18 cellular contexts compared by ENCODE assay signal in the genomic region with DNA sequence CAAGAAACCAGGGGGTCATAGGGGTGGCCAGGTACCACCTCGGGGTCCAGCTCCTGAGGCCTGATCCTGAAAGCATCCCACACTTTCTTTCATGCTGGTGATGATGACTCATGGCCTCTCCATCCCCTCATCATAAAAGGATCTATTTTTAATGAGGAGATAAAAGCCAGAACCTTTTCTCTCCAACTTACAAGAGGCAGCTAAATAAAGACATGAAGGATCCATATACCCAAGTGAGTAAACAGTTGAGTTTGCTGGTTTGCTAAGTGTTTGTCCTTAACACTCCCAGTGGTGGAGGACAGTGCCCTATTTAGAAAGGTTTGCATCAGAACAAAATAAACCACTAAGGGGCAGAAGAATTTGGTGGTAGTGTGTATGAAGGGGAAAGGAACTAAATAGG.
DNase-seq lines count a peak whose midpoint lies in the region; FAIRE-seq and TF ChIP-seq lines count a peak whose summit lies in the region.
"Had no signal": no experiment of that assay in that cellular context is flagged by ENCODE, and none has a peak within 500 bp of the region (broad histone marks: within the 10 kb centered on the region; RNA-seq: fewer than 3 reads in every experiment).

No MANE protein-coding gene starts in this region.

- intact Hi-C loops in endothelial cell of umbilical vein (cut with micrococcal nuclease), result no loop called here

- H3K27ac ChIP-seq in endothelial cell of umbilical vein (ENCODE audit: insufficient read depth, low read depth, low read length) (no peak overlapping the region), right atrium auricular region (peak overlapping the region; percentile 81 to 94), SK-N-SH (ENCODE audit: low read depth in 2 of 2, low read length in 1 of 2) (no peak overlapping the region)
- H3K27ac ChIP-seq: SJSA1 had no signal

- H2AFZ ChIP-seq in endothelial cell of umbilical vein (ENCODE audit: low read depth, low read length) (no peak overlapping the region), SK-N-SH (ENCODE audit: low read depth) (no peak overlapping the region)

- WGBS in SK-N-SH (ENCODE audit: low lambda C conversion rate), result 8% methylated on average over 1 of the region's 1 CpG

- FAIRE-seq in endothelial cell of umbilical vein (lab: Jason Lieb, UNC), result no peak
- FAIRE-seq: HTR-8/SVneo had no signal

- H3K36me3 ChIP-seq in endothelial cell of umbilical vein (ENCODE audit: control insufficient read depth in 2 of 2, extremely low read depth in 1 of 2, insufficient read depth in 2 of 2, low read length in 2 of 2) (no peaks in the 10 kb centered on the region), right atrium auricular region (no peaks in the 10 kb centered on the region), SK-N-SH (replicated peaks in 1 of 2; ENCODE audit: control insufficient read depth in 1 of 2, insufficient read depth in 2 of 2, low read length in 1 of 2) (no peaks in the 10 kb centered on the region)
- H3K36me3 ChIP-seq: SJSA1 had no signal

- no TSS peak for BruUV-seq in endothelial cell of umbilical vein (replicated peaks; lab: Mats Ljungman, UMichigan)

- H3K4me2 ChIP-seq in endothelial cell of umbilical vein (ENCODE audit: insufficient read depth, low read length), result no peak overlapping the region
- H3K4me2 ChIP-seq in SK-N-SH, result no peak overlapping the region

- no peaks in the 10 kb centered on the region for H3K79me2 ChIP-seq in endothelial cell of umbilical vein (ENCODE audit: control insufficient read depth, insufficient read depth, low read length)
- no peaks in the 10 kb centered on the region for H3K79me2 ChIP-seq in SK-N-SH (ENCODE audit: insufficient read depth)

- CTCF ChIA-PET in endothelial cell of umbilical vein (lab: Charles Lee) (interaction anchor here (0.7 kb wide), 1 partner anchor 17 kb away, joined by 3 read pairs; no protein-coding TSS in a partner anchor), SK-N-SH (lab: Yijun Ruan, JAX) (interaction anchor here (0.7 kb wide), 1 partner anchor 15 kb away, joined by 3 read pairs; no protein-coding TSS in a partner anchor)

- H3K9ac ChIP-seq in endothelial cell of umbilical vein (replicated peaks; ENCODE audit: extremely low read depth, insufficient read depth, low read length) (no peak overlapping the region), SK-N-SH (no peak overlapping the region)

- H4K20me1 ChIP-seq in endothelial cell of umbilical vein (replicated peaks; ENCODE audit: control insufficient read depth, extremely low read depth, insufficient read depth, low read length) (no peaks in the 10 kb centered on the region), SK-N-SH (ENCODE audit: insufficient read depth) (no peaks in the 10 kb centered on the region)

- H3K4me3 ChIP-seq in endothelial cell of umbilical vein (replicated peaks in 1 of 3; ENCODE audit: insufficient read depth in 1 of 3, low read depth in 1 of 3, low read length in 3 of 3) (no peak overlapping the region), right atrium auricular region (peak overlapping the region; percentile 17 to 23), SK-N-SH (ENCODE audit: low read depth in 2 of 2, low read length in 1 of 2) (no peak overlapping the region)
- H3K4me3 ChIP-seq: SJSA1 had no signal

- H3K27me3 ChIP-seq in endothelial cell of umbilical vein (ENCODE audit: control insufficient read depth in 2 of 2, insufficient read depth in 2 of 2, low read length in 2 of 2) (no peaks in the 10 kb centered on the region), right atrium auricular region (no peaks in the 10 kb centered on the region), SK-N-SH (ENCODE audit: insufficient read depth) (no peaks in the 10 kb centered on the region)
- H3K27me3 ChIP-seq: SJSA1 had no signal

- no peak for TF ChIP-seq RAD21 in SK-N-SH (IDR thresholded peaks at IDR 0.05; ENCODE audit: low read length)

- H3K9me1 ChIP-seq in endothelial cell of umbilical vein (replicated peaks; ENCODE audit: control insufficient read depth, extremely low read depth, insufficient read depth, low read length), result no peaks in the 10 kb centered on the region

- H3F3A ChIP-seq in SK-N-SH (replicated peaks; ENCODE audit: insufficient read depth), result no peaks in the 10 kb centered on the region

- no peak for TF ChIP-seq POLR2A in endothelial cell of umbilical vein (IDR thresholded peaks at IDR 0.05; ENCODE audit: low read depth, low read length)

- TF ChIP-seq EP300 in SK-N-SH (IDR thresholded peaks at IDR 0.05; ENCODE audit: borderline replicate concordance in 1 of 2, low read depth in 1 of 2, low read length in 1 of 2), result no peak

- TF ChIP-seq CTCF in endothelial cell of umbilical vein (IDR thresholded peaks at IDR 0.05; ENCODE audit: extremely low read depth in 1 of 2, insufficient read depth in 1 of 2, low read depth in 1 of 2, low read length in 2 of 2), result no peak
- no peak for TF ChIP-seq CTCF in right atrium auricular region (IDR thresholded peaks at IDR 0.05)
- TF ChIP-seq CTCF in SK-N-SH (IDR thresholded peaks at IDR 0.05), result no peak

- dilution Hi-C loops in endothelial cell of umbilical vein (cut with MboI; ENCODE audit: extremely low pct_ligation_motif_present, low sequenced_read_pairs), result no loop called here

- H3K4me1 ChIP-seq in endothelial cell of umbilical vein (ENCODE audit: control insufficient read depth, extremely low read depth, insufficient read depth, low read length) (peaks cover 22% of the 10 kb centered on the region), right atrium auricular region (peaks cover 0 to 9% of the 10 kb centered on the region in 2 donors), SK-N-SH (ENCODE audit: control insufficient read depth in 1 of 2, insufficient read depth in 2 of 2, low read depth in 1 of 2, low read length in 1 of 2) (no peaks in the 10 kb centered on the region)
- H3K4me1 ChIP-seq: SJSA1 had no signal

- H3K9me3 ChIP-seq in endothelial cell of umbilical vein (replicated peaks; ENCODE audit: control insufficient read depth, insufficient read depth, low read length) (no peaks in the 10 kb centered on the region), right atrium auricular region (no peaks in the 10 kb centered on the region), SK-N-SH (no peaks in the 10 kb centered on the region)
- H3K9me3 ChIP-seq: SJSA1 had no signal

- H3K9me2 ChIP-seq in SK-N-SH, result no peaks in the 10 kb centered on the region

- POLR2A ChIA-PET in endothelial cell of umbilical vein (lab: Charles Lee), result no interaction called here
- POLR2A ChIA-PET in SK-N-SH (lab: Yijun Ruan, JAX), result no interaction called here

- DNase-seq in A172 (ENCODE audit: low spot score) (peak; percentile 5), DMS153 treated with DMSO at 0.1 percent for 48 hours (lab: John Stamatoyannopoulos, UW; ENCODE audit: unreplicated experiment) (peak; percentile 38), endothelial cell of umbilical vein (ENCODE audit: low read depth, low spot score) (no peak), right atrium auricular region (ENCODE audit: low spot score) (no peak), SK-N-SH (no peak), GM03348 (ENCODE audit: low spot score) (no peak), NCI-H187 (lab: John Stamatoyannopoulos, UW) (no peak)
- DNase-seq: CD4-positive, alpha-beta T cell; COR-L47; DMS 273 treated with DMSO at 0.1 percent for 48 hours; NCI-H1048; NCI-H1417 treated with DMSO at 0.1 percent for 48 hours; NCI-H187 treated with DMSO at 0.1 percent for 48 hours; NCI-H226; NCI-H524 treated with DMSO at 0.1 percent for 48 hours; NCI-H82 had no signal

TF ChIP-seq in endothelial cell of umbilical vein, 7 proteins besides CTCF, POLR2A, EP300 and RAD21:
- TF ChIP-seq FOS (IDR thresholded peaks at IDR 0.05; ENCODE audit: borderline replicate concordance, insufficient read depth, low read length) (peak; percentile 33), GATA2 (IDR thresholded peaks at IDR 0.05; ENCODE audit: insufficient read depth, insufficient read length, low read depth, low read length) (no peak)

TF ChIP-seq in SK-N-SH, 30 proteins besides CTCF, POLR2A, EP300 and RAD21:
- TF ChIP-seq, protein P1, sequence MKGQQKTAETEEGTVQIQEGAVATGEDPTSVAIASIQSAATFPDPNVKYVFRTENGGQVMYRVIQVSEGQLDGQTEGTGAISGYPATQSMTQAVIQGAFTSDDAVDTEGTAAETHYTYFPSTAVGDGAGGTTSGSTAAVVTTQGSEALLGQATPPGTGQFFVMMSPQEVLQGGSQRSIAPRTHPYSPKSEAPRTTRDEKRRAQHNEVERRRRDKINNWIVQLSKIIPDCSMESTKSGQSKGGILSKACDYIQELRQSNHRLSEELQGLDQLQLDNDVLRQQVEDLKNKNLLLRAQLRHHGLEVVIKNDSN (IDR thresholded peaks at IDR 0.05; ENCODE audit: borderline replicate concordance, low read depth), result no peak
- TF ChIP-seq FOXM1 (IDR thresholded peaks at IDR 0.05; ENCODE audit: low read depth), result no peak
- TF ChIP-seq MEF2A (IDR thresholded peaks at IDR 0.05; ENCODE audit: borderline replicate concordance, low read depth), result no peak
- no peak for TF ChIP-seq FOXJ3 (CRISPR knock-in tag; IDR thresholded peaks at IDR 0.05)
- TF ChIP-seq TEAD4 (IDR thresholded peaks at IDR 0.05; ENCODE audit: borderline replicate concordance, insufficient read depth), result no peak
- no peak for TF ChIP-seq POLR2AphosphoS5 (IDR thresholded peaks at IDR 0.05; ENCODE audit: low read depth, low read length)
- TF ChIP-seq TCF12 (IDR thresholded peaks at IDR 0.05), result no peak
- no peak for TF ChIP-seq RXRA (IDR thresholded peaks at IDR 0.05; ENCODE audit: borderline replicate concordance, low read depth)
- TF ChIP-seq GABPA (IDR thresholded peaks at IDR 0.05; ENCODE audit: low read depth), result no peak
- TF ChIP-seq, protein P2, sequence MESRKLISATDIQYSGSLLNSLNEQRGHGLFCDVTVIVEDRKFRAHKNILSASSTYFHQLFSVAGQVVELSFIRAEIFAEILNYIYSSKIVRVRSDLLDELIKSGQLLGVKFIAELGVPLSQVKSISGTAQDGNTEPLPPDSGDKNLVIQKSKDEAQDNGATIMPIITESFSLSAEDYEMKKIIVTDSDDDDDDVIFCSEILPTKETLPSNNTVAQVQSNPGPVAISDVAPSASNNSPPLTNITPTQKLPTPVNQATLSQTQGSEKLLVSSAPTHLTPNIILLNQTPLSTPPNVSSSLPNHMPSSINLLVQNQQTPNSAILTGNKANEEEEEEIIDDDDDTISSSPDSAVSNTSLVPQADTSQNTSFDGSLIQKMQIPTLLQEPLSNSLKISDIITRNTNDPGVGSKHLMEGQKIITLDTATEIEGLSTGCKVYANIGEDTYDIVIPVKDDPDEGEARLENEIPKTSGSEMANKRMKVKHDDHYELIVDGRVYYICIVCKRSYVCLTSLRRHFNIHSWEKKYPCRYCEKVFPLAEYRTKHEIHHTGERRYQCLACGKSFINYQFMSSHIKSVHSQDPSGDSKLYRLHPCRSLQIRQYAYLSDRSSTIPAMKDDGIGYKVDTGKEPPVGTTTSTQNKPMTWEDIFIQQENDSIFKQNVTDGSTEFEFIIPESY (IDR thresholded peaks at IDR 0.05; ENCODE audit: borderline replicate concordance, low read depth), result no peak
- TF ChIP-seq JUND (IDR thresholded peaks at IDR 0.05), result no peak
TF ChIP-seq in SK-N-SH: peak in this region for 0.

Comparison
In these comparisons a context has a peak if more than half of its experiments do, and no peak if none do; other contexts are left out.
1. DNase-seq: peak in A172 (single experiment) and DMS153 treated with DMSO at 0.1 percent for 48 hours (single experiment); none in endothelial cell of umbilical vein (single experiment), right atrium auricular region (single experiment), SK-N-SH (single experiment), GM03348 (single experiment) and NCI-H187 (0 of 2).
2. H3K27ac ChIP-seq: peak in right atrium auricular region (2 of 2); none in endothelial cell of umbilical vein (single experiment) and SK-N-SH (0 of 2).
3. H3K4me3 ChIP-seq: peak in right atrium auricular region (2 of 2); none in endothelial cell of umbilical vein (0 of 3) and SK-N-SH (0 of 2).